In genomic region chr10:63430091-63430998, GRCh38 we compare ENCODE assay signal across 10 cellular contexts. TPM values are rescaled to one million over a fixed set of nuclear protein-coding genes. Genes with fewer than 3 reads are reported as not detected.
DNase-seq lines count a peak whose midpoint lies in the region; ATAC-seq and TF ChIP-seq lines count a peak whose summit lies in the region.
"Had no signal": no experiment of that assay in that cellular context is flagged by ENCODE, and none has a peak within 500 bp of the region (broad histone marks: within the 10 kb centered on the region; RNA-seq: fewer than 3 reads in every experiment).

No MANE protein-coding gene starts in this region.

- no peak for TF ChIP-seq CTCF in HFF-Myc (IDR thresholded peaks at IDR 0.05; ENCODE audit: low read depth, low read length, missing control alignments)
- TF ChIP-seq CTCF in SK-N-SH (IDR thresholded peaks at IDR 0.05) = no peak
- TF ChIP-seq CTCF in foreskin keratinocyte (conservative IDR thresholded peaks at IDR 0.05) = no peak
- TF ChIP-seq CTCF in retinal pigment epithelial cell (conservative IDR thresholded peaks at IDR 0.05; ENCODE audit: low read depth, low read length) = no peak

- no peak overlapping the region for H2AFZ ChIP-seq in SK-N-SH (ENCODE audit: low read depth)

- H3K9me3 ChIP-seq in SK-N-SH = no peaks in the 10 kb centered on the region

- WGBS in SK-N-SH (ENCODE audit: low lambda C conversion rate) = 79% methylated on average over 10 of the region's 10 CpGs

- H3K27me3 ChIP-seq in SK-N-SH (ENCODE audit: insufficient read depth) = no peaks in the 10 kb centered on the region
- H3K27me3 ChIP-seq in foreskin keratinocyte = no peaks in the 10 kb centered on the region

- peaks cover 100% of the 10 kb centered on the region for H3K79me2 ChIP-seq in SK-N-SH (ENCODE audit: insufficient read depth)

- TF ChIP-seq EP300 in SK-N-SH (IDR thresholded peaks at IDR 0.05; ENCODE audit: borderline replicate concordance in 1 of 2, low read depth in 1 of 2, low read length in 1 of 2) = peak in 1 of 2 experiments; percentile 9; a peak in 1 of 4 replicates

- H3K4me2 ChIP-seq in SK-N-SH = peak overlapping the region; percentile 28; the same call in 1 of the 2 replicates

- no peak for TF ChIP-seq RAD21 in SK-N-SH (IDR thresholded peaks at IDR 0.05; ENCODE audit: low read length)

- peaks cover 41% of the 10 kb centered on the region for H4K20me1 ChIP-seq in SK-N-SH (ENCODE audit: insufficient read depth)

- H3K27ac ChIP-seq in SK-N-SH (ENCODE audit: low read depth in 2 of 2, low read length in 1 of 2) (peak overlapping the region in 1 of 2 experiments; percentile 92; a peak in 3 of 4 replicates), foreskin keratinocyte (no peak overlapping the region)

- peaks cover 0 to 14% of the 10 kb centered on the region in 2 experiments for H3K36me3 ChIP-seq in SK-N-SH (replicated peaks in 1 of 2; ENCODE audit: control insufficient read depth in 1 of 2, insufficient read depth in 2 of 2, low read length in 1 of 2)

- H3K9ac ChIP-seq in SK-N-SH = peak overlapping the region; percentile 30; the same call in 1 of the 2 replicates

- CTCF ChIA-PET in SK-N-SH (lab: Yijun Ruan, JAX) = interaction anchor here (1.1 to 1.3 kb wide), 2 partner anchors 9 to 290 kb away, joined by 3 read pairs; no protein-coding TSS in a partner anchor

- H3K4me1 ChIP-seq in SK-N-SH (ENCODE audit: control insufficient read depth in 1 of 2, insufficient read depth in 2 of 2, low read depth in 1 of 2, low read length in 1 of 2) = peaks cover 0 to 44% of the 10 kb centered on the region in 2 experiments
- H3K4me1 ChIP-seq in foreskin keratinocyte = peaks cover 54% of the 10 kb centered on the region

- H3K4me3 ChIP-seq in HFF-Myc (replicated peaks; ENCODE audit: low read depth, low read length) (no peak overlapping the region), SK-N-SH (ENCODE audit: low read depth in 2 of 2, low read length in 1 of 2) (no peak overlapping the region), retinal pigment epithelial cell (ENCODE audit: low read length) (no peak overlapping the region)

- peak; percentile 27 for DNase-seq in HFF-Myc (ENCODE audit: extremely low read depth, low read depth)
- DNase-seq in SK-N-SH = peak; percentile 31
- DNase-seq in foreskin keratinocyte = peak; percentile 75 to 88
- peak; percentile 50 for DNase-seq in retinal pigment epithelial cell (ENCODE audit: low read depth)
- no peak for DNase-seq in pons (ENCODE audit: low spot score)
- DNase-seq in inferior parietal cortex (ENCODE audit: extremely low spot score) = no peak
- DNase-seq: effector CD4-positive, alpha-beta T cell; KG1 had no signal

- POLR2A ChIA-PET in SK-N-SH (lab: Yijun Ruan, JAX) = interaction anchor here (0.6 kb wide), 1 partner anchor 78 kb away, joined by 3 read pairs; no protein-coding TSS in a partner anchor

- ATAC-seq in foreskin keratinocyte (peak; percentile 81), GM21526 (IDR thresholded peaks at IDR 0.05; ENCODE audit: low FRiP score, unreplicated experiment) (no peak)
- ATAC-seq: Panc1 had no signal

- peaks cover 13% of the 10 kb centered on the region for H3F3A ChIP-seq in SK-N-SH (replicated peaks; ENCODE audit: insufficient read depth)

- no peaks in the 10 kb centered on the region for H3K9me2 ChIP-seq in SK-N-SH

TF ChIP-seq in SK-N-SH, 30 proteins besides CTCF, POLR2A, EP300 and RAD21:
- no peak for TF ChIP-seq MEF2A (IDR thresholded peaks at IDR 0.05; ENCODE audit: borderline replicate concordance, low read depth)
- no peak for TF ChIP-seq USF2 (IDR thresholded peaks at IDR 0.05; ENCODE audit: borderline replicate concordance, low read depth, low read length)
- TF ChIP-seq PBX3 (IDR thresholded peaks at IDR 0.05) = peak; percentile 54
- no peak for TF ChIP-seq SIN3A (IDR thresholded peaks at IDR 0.05; ENCODE audit: borderline replicate concordance, low read depth, low read length)
- TF ChIP-seq TCF12 (IDR thresholded peaks at IDR 0.05) = peak; percentile 46; the same call in 1 of the 2 replicates
- peak; percentile 66 for TF ChIP-seq NFIC (IDR thresholded peaks at IDR 0.05; ENCODE audit: borderline replicate concordance)
- TF ChIP-seq TEAD4 (IDR thresholded peaks at IDR 0.05; ENCODE audit: borderline replicate concordance, insufficient read depth) = 0 out of 2 replicates have a peak, but pooled peaks have one; percentile 18
- peak; percentile 66 for TF ChIP-seq JUND (IDR thresholded peaks at IDR 0.05)
- TF ChIP-seq EZH2phosphoT487 (IDR thresholded peaks at IDR 0.05; ENCODE audit: borderline replicate concordance, low read depth) = no peak

RNA-seq across cellular contexts. Expression of gene JMJD1C, which starts 35.4 kb away (rescaled TPM):
- 11.7 and 15.3 TPM in 2 replicates for polyA plus RNA-seq in SK-N-SH (2012; rRNA removed)
- polyA plus RNA-seq in SK-N-SH (2012; cell fraction: cytosol; rRNA removed) = 11.6 and 12.5 TPM in 2 replicates
- 21.6 and 49.9 TPM in 2 replicates for polyA plus RNA-seq in SK-N-SH (2012; cell fraction: nucleus; rRNA removed)
- total RNA-seq in foreskin keratinocyte = 42.0 and 51.6 TPM in 2 replicates
- polyA plus RNA-seq in foreskin keratinocyte = 11.4 and 12.0 TPM in 2 replicates

Comparison
In these comparisons a context has a peak if more than half of its experiments do, and no peak if none do; other contexts are left out.
1. DNase-seq: peak in HFF-Myc (single experiment), SK-N-SH (single experiment), foreskin keratinocyte (2 of 2) and retinal pigment epithelial cell (single experiment); none in pons (single experiment) and inferior parietal cortex (single experiment).